In genomic region chr9:86639899-86640379, GRCh38 we compare ENCODE assay signal across 16 cellular contexts.
DNase-seq lines count a peak whose midpoint lies in the region; ATAC-seq and TF ChIP-seq lines count a peak whose summit lies in the region.
"Had no signal": no experiment of that assay in that cellular context is flagged by ENCODE, and none has a peak within 500 bp of the region (broad histone marks: within the 10 kb centered on the region; RNA-seq: fewer than 3 reads in every experiment).

No MANE protein-coding gene starts in this region.

- H3K36me3 ChIP-seq in colonic mucosa: no peaks in the 10 kb centered on the region

- peak; percentile 50 for DNase-seq in NCI-H2029 (lab: John Stamatoyannopoulos, UW)
- DNase-seq in foreskin keratinocyte: peak in 1 of 2 donors; percentile 19
- no peak for DNase-seq in retinal pigment epithelial cell (ENCODE audit: low read depth)
- no peak for DNase-seq in colonic mucosa
- DNase-seq in middle frontal gyrus (ENCODE audit: extremely low spot score, low spot score): no peak
- DNase-seq in dorsolateral prefrontal cortex: no peak
- DNase-seq: activated CD4-positive, CD25-positive, alpha-beta regulatory T cell treated with anti-CD3 and anti-CD28 coated beads, Interleukin-2, amount 50 U/mL, for 72 hours; amygdala; DMS79 treated with DMSO at 0.1 percent for 48 hours; effector memory CD4-positive, alpha-beta T cell; head of caudate nucleus; midbrain; NCI-H524; substantia nigra had no signal

- H3K4me1 ChIP-seq in foreskin keratinocyte (no peaks in the 10 kb centered on the region), colonic mucosa (no peaks in the 10 kb centered on the region)

- no peaks in the 10 kb centered on the region for H3K9me3 ChIP-seq in colonic mucosa

- H3K27me3 ChIP-seq in foreskin keratinocyte (peaks cover 5% of the 10 kb centered on the region), colonic mucosa (no peaks in the 10 kb centered on the region), dorsolateral prefrontal cortex (peaks cover 0 to 8% (median 0%) of the 10 kb centered on the region in 45 donors)

- ATAC-seq in foreskin keratinocyte: peak; percentile 79
- ATAC-seq: sciatic nerve had no signal

- H3K27ac ChIP-seq in foreskin keratinocyte: no peak overlapping the region
- H3K27ac ChIP-seq in colonic mucosa: no peak overlapping the region
- H3K27ac ChIP-seq in dorsolateral prefrontal cortex: no peak overlapping the region

- no peak overlapping the region for H3K9ac ChIP-seq in colonic mucosa (ENCODE audit: low read depth in 2 of 2, low read length in 2 of 2)

- H3K4me3 ChIP-seq in retinal pigment epithelial cell (ENCODE audit: low read length) (no peak overlapping the region), colonic mucosa (no peak overlapping the region), dorsolateral prefrontal cortex (no peak overlapping the region)

- TF ChIP-seq CTCF in GM12872 (IDR thresholded peaks at IDR 0.05; ENCODE audit: insufficient read depth, low read depth, low read length) (peak; percentile 15; the same call in 1 of the 3 replicates), foreskin keratinocyte (conservative IDR thresholded peaks at IDR 0.05) (peak; percentile 29), retinal pigment epithelial cell (conservative IDR thresholded peaks at IDR 0.05; ENCODE audit: low read depth, low read length) (peak; percentile 11), colonic mucosa (IDR thresholded peaks at IDR 0.05) (no peak), dorsolateral prefrontal cortex (IDR thresholded peaks at IDR 0.05 in 54 of 56, conservative IDR thresholded peaks at IDR 0.05 in 2 of 56; ENCODE audit: low read depth in 1 of 56, partially characterized antibody in 56 of 56) (no peak)

- intact Hi-C loops in colonic mucosa (cut with DNase I) (no loop called here), dorsolateral prefrontal cortex (cut with DNase I) (loop anchor here in 1 of 2 donors (5.0 to 10.0 kb wide), 2 partner anchors 307 to 685 kb away; partner anchors contain the start of gene GAS1)

Comparison
In these comparisons a context has a peak if more than half of its experiments do, and no peak if none do; other contexts are left out.
1. CTCF ChIP-seq: peak in GM12872 (single experiment), foreskin keratinocyte (single experiment) and retinal pigment epithelial cell (single experiment); none in colonic mucosa (single experiment) and dorsolateral prefrontal cortex (0 of 56).